Comparison of ENCODE assay signal across 8 cellular contexts in genomic region chr4:6200011-6200921, GRCh38. TPM values are rescaled to one million over a fixed set of nuclear protein-coding genes. Genes with fewer than 3 reads are reported as not detected.
DNase-seq lines count a peak whose midpoint lies in the region; ATAC-seq and TF ChIP-seq lines count a peak whose summit lies in the region.

Gene JAKMIP1 (minus strand): TSS chr4:6200549. CDS start chr4:6112850, 87,699 bp downstream.

- no peaks in the 10 kb centered on the region for H3K36me3 ChIP-seq in BLaER1
- H3K36me3 ChIP-seq in SJSA1, result no peaks in the 10 kb centered on the region
- no peaks in the 10 kb centered on the region for H3K36me3 ChIP-seq in vagina

- peaks cover 20% of the 10 kb centered on the region for H3K4me1 Mint-ChIP-seq in activated naive CD8-positive, alpha-beta T cell (ENCODE audit: low read depth)

- H3K4me1 ChIP-seq in BLaER1 (peaks cover 43% of the 10 kb centered on the region), SJSA1 (replicated peaks) (0 out of 2 replicates have a peak, but pooled peaks cover 3% of the 10 kb centered on the region), vagina (peaks cover 18% of the 10 kb centered on the region)

- no peak for TF ChIP-seq POLR2A in vagina (IDR thresholded peaks at IDR 0.05)

- ATAC-seq in GM19035 (IDR thresholded peaks at IDR 0.05; ENCODE audit: unreplicated experiment) (peak; percentile 79), HG03342 (IDR thresholded peaks at IDR 0.05; ENCODE audit: unreplicated experiment) (peak; percentile 82), left cardiac atrium (peak; percentile 93 to 95)

- TF ChIP-seq CTCF in vagina (IDR thresholded peaks at IDR 0.05), result no peak

- H3K27ac ChIP-seq in BLaER1 (peak within 1 kb of the TSS; percentile 74), SJSA1 (no peak within 1 kb of the TSS), vagina (no peak within 1 kb of the TSS)

- intact Hi-C loops in left cardiac atrium (cut with DNase I), result no loop called here
- intact Hi-C loops in vagina (cut with DNase I), result no loop called here

- peaks cover 7% of the 10 kb centered on the region for H3K36me3 Mint-ChIP-seq in activated naive CD8-positive, alpha-beta T cell

- peaks cover 18% of the 10 kb centered on the region for H3K27me3 ChIP-seq in BLaER1
- peaks cover 5% of the 10 kb centered on the region; the same call in 1 of the 2 replicates for H3K27me3 ChIP-seq in SJSA1 (replicated peaks)
- H3K27me3 ChIP-seq in vagina, result no peaks in the 10 kb centered on the region

- peaks cover 8% of the 10 kb centered on the region for H3K9me3 ChIP-seq in BLaER1
- H3K9me3 ChIP-seq in SJSA1 (replicated peaks), result no peaks in the 10 kb centered on the region
- no peaks in the 10 kb centered on the region for H3K9me3 ChIP-seq in vagina

- H3K4me3 ChIP-seq in BLaER1, result peak within 1 kb of the TSS; percentile 85
- no peak within 1 kb of the TSS for H3K4me3 ChIP-seq in SJSA1
- H3K4me3 ChIP-seq in vagina, result peak within 1 kb of the TSS; percentile 46 to 48

- no peak within 1 kb of the TSS for H3K27ac Mint-ChIP-seq in activated naive CD8-positive, alpha-beta T cell

- peaks cover 6% of the 10 kb centered on the region for H3K9me3 Mint-ChIP-seq in activated naive CD8-positive, alpha-beta T cell (ENCODE audit: low read depth)

- H3K4me3 Mint-ChIP-seq in activated naive CD8-positive, alpha-beta T cell, result peak within 1 kb of the TSS; percentile 76

- peak within 1 kb of the TSS; percentile 99 for H3K4me2 ChIP-seq in BLaER1

- H3K27me3 Mint-ChIP-seq in activated naive CD8-positive, alpha-beta T cell, result peaks cover 35% of the 10 kb centered on the region

- peak; percentile 11 to 50 for DNase-seq in SJSA1 (ENCODE audit: low read depth in 1 of 2, low spot score in 2 of 2)
- peak; percentile 70 for DNase-seq in left cardiac atrium
- peak; percentile 70 for DNase-seq in retina
- DNase-seq in vagina (ENCODE audit: extremely low spot score in 2 of 2), result no peak

- peaks cover 33% of the 10 kb centered on the region for H4K20me1 ChIP-seq in BLaER1

- peak within 1 kb of the TSS; percentile 75 for H3K9ac ChIP-seq in BLaER1

RNA-seq across cellular contexts. Expression of gene JAKMIP1, which starts in this region (rescaled TPM):
- total RNA-seq in SJSA1 (2014; rRNA removed; shearing (Covaris generic)), result not detected in 2 replicates
- under 1 TPM; 0.10 to 0.21 TPM for total RNA-seq in left cardiac atrium
- total RNA-seq in vagina, result 5.2 TPM

Comparison
In these comparisons a context has a peak if more than half of its experiments do, and no peak if none do; other contexts are left out.
1. Peak in DNase-seq in SJSA1; RNA of the gene not detected or under 1 TPM.
2. Peak in DNase-seq and ATAC-seq in left cardiac atrium; RNA of the gene not detected or under 1 TPM.